In the genomic region with DNA sequence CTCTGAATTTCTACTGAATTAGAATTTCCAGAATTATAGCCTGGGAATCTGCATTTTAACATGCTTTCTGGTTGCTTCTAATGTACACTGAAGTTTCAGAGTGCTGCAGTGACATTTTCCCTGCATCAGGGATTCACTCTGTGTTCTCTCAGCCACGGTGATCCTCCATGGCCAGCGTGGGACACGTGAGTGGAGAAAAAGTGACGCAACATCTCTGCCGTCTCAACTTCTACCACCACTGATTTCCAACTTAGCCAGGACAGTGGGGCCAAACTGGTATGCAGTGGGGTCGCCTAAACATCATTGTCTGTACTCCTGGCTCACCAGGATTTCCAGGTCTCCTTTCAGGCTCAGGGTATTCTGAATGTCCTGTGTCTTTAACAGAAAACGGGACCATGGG, we compare ENCODE assay signal across 23 cellular contexts. TPM values are rescaled to one million over a fixed set of nuclear protein-coding genes. Genes with fewer than 3 reads are reported as not detected.
"Had no signal": no experiment of that assay in that cellular context is flagged by ENCODE, and none has a peak within 500 bp of the region (broad histone marks: within the 10 kb centered on the region; RNA-seq: fewer than 3 reads in every experiment).

No MANE protein-coding gene starts in this region.

- H3K4me1 ChIP-seq: left ventricle myocardium inferior, right atrium auricular region, tibial artery, upper lobe of right lung had no signal

- H3K4me3 ChIP-seq: left ventricle myocardium inferior, lung, mucosa of descending colon, ovary, right atrium auricular region, skin epidermis, stomach, thoracic aorta, tibial artery, upper lobe of right lung had no signal

- ATAC-seq: naive thymus-derived CD4-positive, alpha-beta T cell; natural killer cell treated with Interleukin-12 subunit alpha and Interleukin-12 subunit beta and Interleukin-15 and Interleukin-18, amount 100 ng/mL, for 72 hours; sciatic nerve; stimulated activated naive CD8-positive, alpha-beta T cell treated with anti-CD3 and anti-CD28 coated beads, Interleukin-15, Interleukin-2, amounts not matched to agents 100 U/mL and 50 U/mL, for 24 hours; upper lobe of right lung had no signal

- DNase-seq: islet precursor cell; left ventricle myocardium inferior; midbrain; mucosa of descending colon; naive thymus-derived CD4-positive, alpha-beta T cell; ovary; stimulated activated CD4-positive, alpha-beta T cell treated with anti-CD3 and anti-CD28 coated beads, Interleukin-12 subunit alpha, Interleukin-12 subunit beta, amount 100 ng/mL, for 4 hours; stimulated activated CD4-positive, alpha-beta T cell treated with anti-CD3 and anti-CD28 coated beads, Interleukin-15, amount 100 ng/mL, for 24 hours; stimulated activated CD4-positive, alpha-beta T cell treated with anti-CD3 and anti-CD28 coated beads, Interleukin-2, amount 100 ng/mL, for 24 hours; stimulated activated CD4-positive, alpha-beta T cell treated with anti-CD3 and anti-CD28 coated beads, Interleukin-4, amount 100 ng/mL, for 1 hour; stimulated activated naive B cell treated with anti-CD40 and anti-IgM and Interleukin-4, amounts not matched to agents 10 μg/mL and 1 μg/mL and 100 μg/mL, for 72 hours; stimulated activated naive CD8-positive, alpha-beta T cell treated with anti-CD3 and anti-CD28 coated beads, Interleukin-15, Interleukin-2, amounts not matched to agents 100 U/mL and 50 U/mL, for 24 hours; stomach; tibial artery; trophoblast cell; upper lobe of right lung had no signal

- H3K36me3 ChIP-seq: left ventricle myocardium inferior, ovary, right atrium auricular region, stomach, thoracic aorta, tibial artery, upper lobe of right lung had no signal

- H3K27ac ChIP-seq: left ventricle myocardium inferior, ovary, right atrium auricular region, skin epidermis, stomach, thoracic aorta, tibial artery, upper lobe of right lung had no signal

- FAIRE-seq: urothelium cell line had no signal

- H3K27me3 ChIP-seq: ovary, right atrium auricular region, tibial artery, upper lobe of right lung had no signal

- H3K9me3 ChIP-seq: left ventricle myocardium inferior, mucosa of descending colon, ovary, right atrium auricular region, stomach, thoracic aorta, tibial artery, upper lobe of right lung had no signal

RNA-seq across cellular contexts. Expression of a gene that starts 44.6 kb away (rescaled TPM):
- polyA plus RNA-seq: naive thymus-derived CD4-positive, alpha-beta T cell had no signal
